In the genomic region with DNA sequence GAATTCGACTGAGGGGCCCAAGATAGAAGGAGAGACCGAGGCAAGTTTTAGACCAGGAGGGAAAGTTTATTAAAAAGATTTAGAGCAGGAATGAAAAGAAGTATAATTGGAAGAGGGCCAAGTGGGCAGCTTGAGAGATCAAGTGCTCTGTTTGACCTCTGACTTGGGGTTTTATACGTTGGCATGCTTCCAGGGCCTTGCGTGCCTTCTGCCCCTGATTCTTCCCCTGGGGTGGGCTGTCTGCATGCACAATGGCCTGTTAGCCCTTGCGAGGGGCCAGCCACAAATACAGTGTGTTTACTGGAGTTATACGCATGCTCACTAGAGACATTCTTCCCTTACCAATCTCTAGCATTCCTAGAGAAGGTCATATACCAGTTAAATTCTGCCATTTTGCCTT, we compare ENCODE assay signal across 15 cellular contexts.
DNase-seq lines count a peak whose midpoint lies in the region; ATAC-seq and TF ChIP-seq lines count a peak whose summit lies in the region.
"Had no signal": no experiment of that assay in that cellular context is flagged by ENCODE, and none has a peak within 500 bp of the region (broad histone marks: within the 10 kb centered on the region; RNA-seq: fewer than 3 reads in every experiment).

No MANE protein-coding gene starts in this region.

- H3K27ac Mint-ChIP-seq in WTC11 = peak overlapping the region; percentile 57; the same call in 1 of the 2 replicates
- H3K27ac Mint-ChIP-seq in nephron progenitor cell = peak overlapping the region; percentile 15
- H3K27ac Mint-ChIP-seq: IgD-negative memory B cell had no signal

- H3K9me3 Mint-ChIP-seq in WTC11 (peaks cover 4% of the 10 kb centered on the region), nephron progenitor cell (peaks cover 11% of the 10 kb centered on the region)
- H3K9me3 Mint-ChIP-seq: IgD-negative memory B cell had no signal

- POLR2A ChIA-PET in WTC11 (lab: Charles Lee) = no interaction called here

- CTCF ChIA-PET in WTC11 (lab: Charles Lee) = no interaction called here

- H3K27ac ChIP-seq in vagina (no peak overlapping the region), esophagus muscularis mucosa (replicated peaks in 1 of 4) (no peak overlapping the region)
- H3K27ac ChIP-seq: A549, C4-2B had no signal

- TF ChIP-seq EP300 in esophagus muscularis mucosa (IDR thresholded peaks at IDR 0.05) = no peak

- H3K9me3 ChIP-seq in vagina = no peaks in the 10 kb centered on the region
- no peaks in the 10 kb centered on the region for H3K9me3 ChIP-seq in esophagus muscularis mucosa
- H3K9me3 ChIP-seq: A549, BE2C had no signal

- intact Hi-C loops in vagina (cut with DNase I) = no loop called here
- intact Hi-C loops in esophagus muscularis mucosa (cut with DNase I) = no loop called here

- H3K27me3 Mint-ChIP-seq in WTC11 (ENCODE audit: low read depth) (no peaks in the 10 kb centered on the region), nephron progenitor cell (ENCODE audit: low read depth, poor library complexity) (peaks cover 9% of the 10 kb centered on the region)

- peaks cover 72% of the 10 kb centered on the region for H3K4me1 Mint-ChIP-seq in WTC11
- peaks cover 12% of the 10 kb centered on the region for H3K4me1 Mint-ChIP-seq in nephron progenitor cell
- H3K4me1 Mint-ChIP-seq: CD4-positive, alpha-beta memory T cell; IgD-negative memory B cell had no signal

- no peak for TF ChIP-seq CTCF in WTC11 (IDR thresholded peaks at IDR 0.05)
- TF ChIP-seq CTCF in nephron progenitor cell (IDR thresholded peaks at IDR 0.05) = no peak
- no peak for TF ChIP-seq CTCF in vagina (IDR thresholded peaks at IDR 0.05)
- no peak for TF ChIP-seq CTCF in esophagus muscularis mucosa (IDR thresholded peaks at IDR 0.05)

- DNase-seq in WTC11 (ENCODE audit: low spot score) (no peak), ecto neural progenitor cell (ENCODE audit: low spot score) (peak; percentile 15), nephron progenitor cell (no peak), vagina (ENCODE audit: extremely low spot score in 2 of 2) (peak; percentile 16 to 19), esophagus muscularis mucosa (ENCODE audit: extremely low spot score) (no peak)
- DNase-seq in activated CD4-positive, CD25-positive, alpha-beta regulatory T cell (lab: John Stamatoyannopoulos, UW) = no peak
- DNase-seq: BE2C; CD4-positive, alpha-beta memory T cell; COR-L47; DMS53; H7 had no signal

- no peaks in the 10 kb centered on the region for H3K4me1 ChIP-seq in vagina
- no peaks in the 10 kb centered on the region for H3K4me1 ChIP-seq in esophagus muscularis mucosa
- H3K4me1 ChIP-seq: A549, BE2C had no signal

- TF ChIP-seq POLR2A in vagina (IDR thresholded peaks at IDR 0.05) (no peak), esophagus muscularis mucosa (IDR thresholded peaks at IDR 0.05; ENCODE audit: low read depth) (no peak)

- no peak overlapping the region for H3K4me3 ChIP-seq in vagina
- H3K4me3 ChIP-seq in esophagus muscularis mucosa = no peak overlapping the region
- H3K4me3 ChIP-seq: A549 had no signal

- H3K36me3 Mint-ChIP-seq in WTC11 = no peaks in the 10 kb centered on the region
- no peaks in the 10 kb centered on the region for H3K36me3 Mint-ChIP-seq in nephron progenitor cell (ENCODE audit: low read depth)
- H3K36me3 Mint-ChIP-seq: CD4-positive, alpha-beta memory T cell had no signal

- WGBS in esophagus muscularis mucosa = 63% methylated on average over 6 of the region's 6 CpGs

- ATAC-seq in WTC11 = no peak
- no peak for ATAC-seq in HG03469 (IDR thresholded peaks at IDR 0.05; ENCODE audit: unreplicated experiment)
- ATAC-seq: A549 had no signal

- no peaks in the 10 kb centered on the region for H3K27me3 ChIP-seq in vagina
- peaks cover 0 to 14% (median 0%) of the 10 kb centered on the region in 4 donors for H3K27me3 ChIP-seq in esophagus muscularis mucosa
- H3K27me3 ChIP-seq: BE2C had no signal

- H3K36me3 ChIP-seq in vagina (no peaks in the 10 kb centered on the region), esophagus muscularis mucosa (no peaks in the 10 kb centered on the region)
- H3K36me3 ChIP-seq: BE2C had no signal

- H3K4me3 Mint-ChIP-seq in WTC11 = no peak overlapping the region
- H3K4me3 Mint-ChIP-seq in nephron progenitor cell = no peak overlapping the region
- H3K4me3 Mint-ChIP-seq: CD4-positive, alpha-beta memory T cell; IgD-negative memory B cell had no signal

TF ChIP-seq in WTC11, 78 proteins besides CTCF, POLR2A, EP300 and RAD21:
- no peak for TF ChIP-seq ZNF263 (CRISPR knock-in tag; IDR thresholded peaks at IDR 0.05; ENCODE audit: low read depth)
- TF ChIP-seq TEAD1 (CRISPR knock-in tag; IDR thresholded peaks at IDR 0.05) = no peak

Comparison
In these comparisons a context has a peak if more than half of its experiments do, and no peak if none do; other contexts are left out.
1. DNase-seq: peak in ecto neural progenitor cell (single experiment) and vagina (2 of 2); none in WTC11 (single experiment), nephron progenitor cell (single experiment), activated CD4-positive, CD25-positive, alpha-beta regulatory T cell (0 of 4) and esophagus muscularis mucosa (single experiment).